ENCODE assay signal across 25 cellular contexts in genomic region chr12:132925597-132926416, GRCh38. TPM values are rescaled to one million over a fixed set of nuclear protein-coding genes. Genes with fewer than 3 reads are reported as not detected.
DNase-seq lines count a peak whose midpoint lies in the region; ATAC-seq and TF ChIP-seq lines count a peak whose summit lies in the region.
"Had no signal": no experiment of that assay in that cellular context is flagged by ENCODE, and none has a peak within 500 bp of the region (broad histone marks: within the 10 kb centered on the region; RNA-seq: fewer than 3 reads in every experiment).

No MANE protein-coding gene starts in this region.

- no peaks in the 10 kb centered on the region for H3K27me3 Mint-ChIP-seq in activated T-cell treated with anti-CD3 and anti-CD28 coated beads, Interleukin-2, amount 50 U/mL, for 72 hours (ENCODE audit: low read depth)
- H3K27me3 Mint-ChIP-seq: activated CD4-positive, alpha-beta T cell treated with anti-CD3 and anti-CD28 coated beads, Interleukin-2, amount 10 ng/mL, durations not matched to agents 24 days and 14 days; activated naive CD8-positive, alpha-beta T cell treated with anti-CD3 and anti-CD28 coated beads, Interleukin-2, amount 50 U/mL, for 24 hours; memory B cell; natural killer cell treated with Interleukin-12 subunit alpha and Interleukin-12 subunit beta and Interleukin-15 and Interleukin-18, amount 100 ng/mL, for 72 hours; stimulated activated naive CD8-positive, alpha-beta T cell treated with anti-CD3 and anti-CD28 coated beads, Interleukin-15, amount 100 ng/mL, for 72 hours; T-cell; type B pancreatic cell had no signal

- peaks cover 58 to 74% (median 72%) of the 10 kb centered on the region in 3 donors for H3K9me3 ChIP-seq in skeletal muscle tissue (ENCODE audit: control insufficient read depth in 3 of 3, low read length in 3 of 3)

- H3K27me3 ChIP-seq in skeletal muscle tissue (ENCODE audit: control insufficient read depth in 3 of 3, insufficient read depth in 3 of 3, low read length in 3 of 3) = no peaks in the 10 kb centered on the region
- H3K27me3 ChIP-seq: brain microvascular endothelial cell, MG63 had no signal

- no peak for TF ChIP-seq CTCF in fibroblast of the aortic adventitia (IDR thresholded peaks at IDR 0.05; ENCODE audit: insufficient read depth, low read length)

- H3K4me3 ChIP-seq in fibroblast of the aortic adventitia (ENCODE audit: low read depth, low read length) (no peak overlapping the region), skeletal muscle tissue (ENCODE audit: low read length in 3 of 3) (peak overlapping the region; percentile 9 to 52 (median 44))
- H3K4me3 ChIP-seq: MG63 had no signal

- H3K27ac ChIP-seq in skeletal muscle tissue (ENCODE audit: low read depth, low read length) = no peak overlapping the region
- H3K27ac ChIP-seq: brain microvascular endothelial cell had no signal

- H3K4me3 Mint-ChIP-seq in activated T-cell treated with anti-CD3 and anti-CD28 coated beads, Interleukin-2, amount 50 U/mL, for 72 hours = no peak overlapping the region
- H3K4me3 Mint-ChIP-seq: activated CD4-positive, alpha-beta T cell treated with anti-CD3 and anti-CD28 coated beads, Interleukin-2, amount 10 ng/mL, durations not matched to agents 24 days and 14 days; activated naive CD8-positive, alpha-beta T cell treated with anti-CD3 and anti-CD28 coated beads, Interleukin-2, amount 50 U/mL, for 24 hours; memory B cell; natural killer cell treated with Interleukin-12 subunit alpha and Interleukin-12 subunit beta and Interleukin-15 and Interleukin-18, amount 100 ng/mL, for 72 hours; stimulated activated naive CD8-positive, alpha-beta T cell treated with anti-CD3 and anti-CD28 coated beads, Interleukin-15, amount 100 ng/mL, for 72 hours; T-cell; type B pancreatic cell had no signal

- ATAC-seq in activated T-cell treated with anti-CD3 and anti-CD28 coated beads, Interleukin-2, amount 50 U/mL, for 72 hours (replicated peaks in 1 of 2) = no peak
- no peak for ATAC-seq in HG03460 (IDR thresholded peaks at IDR 0.05; ENCODE audit: unreplicated experiment)
- ATAC-seq: activated naive CD8-positive, alpha-beta T cell treated with anti-CD3 and anti-CD28 coated beads, Interleukin-2, amount 50 U/mL, for 24 hours; natural killer cell treated with Interleukin-12 subunit alpha and Interleukin-12 subunit beta and Interleukin-15 and Interleukin-18, amount 100 ng/mL, for 72 hours; stimulated activated naive CD8-positive, alpha-beta T cell treated with anti-CD3 and anti-CD28 coated beads, Interleukin-15, amount 100 ng/mL, for 72 hours; T-cell had no signal

- H3K9me3 Mint-ChIP-seq in activated T-cell treated with anti-CD3 and anti-CD28 coated beads, Interleukin-2, amount 50 U/mL, for 72 hours = peaks cover 45 to 46% of the 10 kb centered on the region in 2 donors

- DNase-seq in EH (ENCODE audit: low read depth) (peak; percentile 4), RPMI7951 (ENCODE audit: low read depth) (peak; percentile 4), fibroblast of the aortic adventitia (ENCODE audit: low read depth) (peak; percentile 2), HPDE6-E6E7 (ENCODE audit: extremely low spot score) (no peak)
- DNase-seq in activated T-cell treated with anti-CD3 and anti-CD28 coated beads, Interleukin-2, amount 50 U/mL, for 72 hours = no peak
- DNase-seq: activated CD4-positive, alpha-beta T cell treated with anti-CD3 and anti-CD28 coated beads, Interleukin-2, amount 10 ng/mL, durations not matched to agents 24 days and 14 days; activated naive CD8-positive, alpha-beta T cell treated with anti-CD3 and anti-CD28 coated beads, Interleukin-2, amount 50 U/mL, for 24 hours; AML-193; brain microvascular endothelial cell; dermis blood vessel endothelial cell; foreskin fibroblast; hippocampal formation; kidney glomerular epithelial cell; MG63; NCI-H748 treated with DMSO at 0.1 percent for 48 hours; posterior cingulate gyrus; SHP77 treated with DMSO at 0.1 percent for 48 hours; stimulated activated CD4-positive, alpha-beta T cell treated with anti-CD3 and anti-CD28 coated beads, Interleukin-4, amount 100 ng/mL, for 24 hours; stimulated activated naive CD8-positive, alpha-beta T cell treated with anti-CD3 and anti-CD28 coated beads, Interleukin-15, amount 100 ng/mL, for 72 hours; T-cell had no signal

- H3K4me1 ChIP-seq in skeletal muscle tissue (ENCODE audit: control insufficient read depth in 3 of 3, insufficient read depth in 3 of 3, low read length in 3 of 3) = no peaks in the 10 kb centered on the region

- peaks cover 39 to 56% (median 45%) of the 10 kb centered on the region in 3 donors for H3K36me3 ChIP-seq in skeletal muscle tissue (ENCODE audit: control insufficient read depth in 3 of 3, insufficient read depth in 3 of 3, low read length in 3 of 3)

- H3K4me1 Mint-ChIP-seq in activated T-cell treated with anti-CD3 and anti-CD28 coated beads, Interleukin-2, amount 50 U/mL, for 72 hours (ENCODE audit: low read depth) = no peaks in the 10 kb centered on the region
- H3K4me1 Mint-ChIP-seq: activated CD4-positive, alpha-beta T cell treated with anti-CD3 and anti-CD28 coated beads, Interleukin-2, amount 10 ng/mL, durations not matched to agents 24 days and 14 days; activated naive CD8-positive, alpha-beta T cell treated with anti-CD3 and anti-CD28 coated beads, Interleukin-2, amount 50 U/mL, for 24 hours; memory B cell; stimulated activated naive CD8-positive, alpha-beta T cell treated with anti-CD3 and anti-CD28 coated beads, Interleukin-15, amount 100 ng/mL, for 72 hours; T-cell had no signal

- peaks cover 52 to 70% of the 10 kb centered on the region in 2 donors for H3K36me3 Mint-ChIP-seq in activated T-cell treated with anti-CD3 and anti-CD28 coated beads, Interleukin-2, amount 50 U/mL, for 72 hours (ENCODE audit: insufficient read depth in 2 of 2)

- H3K27ac Mint-ChIP-seq in activated T-cell treated with anti-CD3 and anti-CD28 coated beads, Interleukin-2, amount 50 U/mL, for 72 hours = no peak overlapping the region
- H3K27ac Mint-ChIP-seq: activated CD4-positive, alpha-beta T cell treated with anti-CD3 and anti-CD28 coated beads, Interleukin-2, amount 10 ng/mL, durations not matched to agents 24 days and 14 days; activated naive CD8-positive, alpha-beta T cell treated with anti-CD3 and anti-CD28 coated beads, Interleukin-2, amount 50 U/mL, for 24 hours; memory B cell; natural killer cell treated with Interleukin-12 subunit alpha and Interleukin-12 subunit beta and Interleukin-15 and Interleukin-18, amount 100 ng/mL, for 72 hours; stimulated activated naive CD8-positive, alpha-beta T cell treated with anti-CD3 and anti-CD28 coated beads, Interleukin-15, amount 100 ng/mL, for 72 hours; T-cell; type B pancreatic cell had no signal

- no peak overlapping the region for H3K9ac ChIP-seq in skeletal muscle tissue (ENCODE audit: low read depth in 1 of 3, low read length in 3 of 3)

RNA-seq across cellular contexts. Expression of gene ZNF605, which starts 30.3 kb away (rescaled TPM):
- total RNA-seq in RPMI7951 (2014; rRNA removed; shearing (Covaris generic)) = 3.0 and 3.5 TPM in 2 replicates
- 14.6 and 18.3 TPM in 2 replicates for total RNA-seq in fibroblast of the aortic adventitia (ENCODE audit: low replicate concordance)
- total RNA-seq in skeletal muscle tissue = 6.3 TPM
- 1 to 10 TPM; 6.8 to 8.7 TPM for total RNA-seq in activated T-cell treated with anti-CD3 and anti-CD28 coated beads, Interleukin-2, amount 50 U/mL, for 72 hours

RNA-seq across cellular contexts. Expression of gene CHFR, which starts 38.4 kb away (rescaled TPM):
- total RNA-seq in RPMI7951 (2014; rRNA removed; shearing (Covaris generic)) = 9.8 and 10.2 TPM in 2 replicates
- total RNA-seq in fibroblast of the aortic adventitia (ENCODE audit: low replicate concordance) (24.3 and 41.9 TPM in 2 replicates), skeletal muscle tissue (14.1 TPM)
- 10 to 100 TPM; 68.3 to 72.3 TPM for total RNA-seq in activated T-cell treated with anti-CD3 and anti-CD28 coated beads, Interleukin-2, amount 50 U/mL, for 72 hours

Comparison
In these comparisons a context has a peak if more than half of its experiments do, and no peak if none do; other contexts are left out.
1. DNase-seq: peak in EH (single experiment), RPMI7951 (single experiment) and fibroblast of the aortic adventitia (single experiment); none in activated T-cell treated with anti-CD3 and anti-CD28 coated beads, Interleukin-2, amount 50 U/mL, for 72 hours (0 of 2) and HPDE6-E6E7 (single experiment).